In genomic region chr12:26264215-26264838, GRCh38 we compare ENCODE assay signal across 19 cellular contexts.
DNase-seq lines count a peak whose midpoint lies in the region; TF ChIP-seq lines count a peak whose summit lies in the region.
"Had no signal": no experiment of that assay in that cellular context is flagged by ENCODE, and none has a peak within 500 bp of the region (broad histone marks: within the 10 kb centered on the region; RNA-seq: fewer than 3 reads in every experiment).

No MANE protein-coding gene starts in this region.

- no peak for TF ChIP-seq RAD21 in Ishikawa (IDR thresholded peaks at IDR 0.05; ENCODE audit: low read depth)

- H3K4me3 ChIP-seq in AG09309 (ENCODE audit: control insufficient read depth, low read depth, low read length): no peak overlapping the region
- H3K4me3 ChIP-seq in choroid plexus epithelial cell (ENCODE audit: low read depth, low read length): no peak overlapping the region
- H3K4me3 ChIP-seq: dorsolateral prefrontal cortex, pancreas had no signal

- TF ChIP-seq EP300 in Ishikawa (IDR thresholded peaks at IDR 0.05; ENCODE audit: borderline replicate concordance): no peak

- DNase-seq in AG09309 (ENCODE audit: low read depth): no peak
- no peak for DNase-seq in choroid plexus epithelial cell (ENCODE audit: low read depth)
- peak; percentile 49 for DNase-seq in iris pigment epithelial cell (ENCODE audit: low read depth)
- no peak for DNase-seq in NCI-H2107 treated with DMSO at 0.1 percent for 48 hours (lab: John Stamatoyannopoulos, UW; ENCODE audit: unreplicated experiment)
- DNase-seq in NCI-H524 (lab: John Stamatoyannopoulos, UW): no peak
- no peak for DNase-seq in NCI-H510A (lab: John Stamatoyannopoulos, UW)
- no peak for DNase-seq in NCI-H2171 treated with DMSO at 0.1 percent for 48 hours (lab: John Stamatoyannopoulos, UW)
- DNase-seq: activated CD4-positive, alpha-beta T cell treated with anti-CD3 and anti-CD28 coated beads for 1 hour; activated naive CD4-positive, alpha-beta T cell treated with Interleukin-2 at 50 U/mL for 16 hours; activated T-cell treated with anti-CD3 and anti-CD28 coated beads, Interleukin-2, amount 50 U/mL, for 4 hours; CD4-positive, CD25-positive, alpha-beta regulatory T cell; central memory CD4-positive, alpha-beta T cell; dorsolateral prefrontal cortex; glutamatergic neuron; NCI-H748 treated with DMSO at 0.1 percent for 48 hours; pancreas; substantia nigra; T-cell had no signal

- TF ChIP-seq CTCF in AG09309 (IDR thresholded peaks at IDR 0.05; ENCODE audit: control insufficient read depth, insufficient read depth, low read depth, low read length, missing control alignments) (peak; percentile 10), choroid plexus epithelial cell (conservative IDR thresholded peaks at IDR 0.05; ENCODE audit: low read depth, low read length) (peak; percentile 11)

TF ChIP-seq in Ishikawa, 13 proteins besides CTCF, POLR2A, EP300 and RAD21:
- 0 out of 2 replicates have a peak, but pooled peaks have one; percentile 5 for TF ChIP-seq CEBPB (IDR thresholded peaks at IDR 0.05)
- no peak for TF ChIP-seq TAF1 (IDR thresholded peaks at IDR 0.05; ENCODE audit: low read depth)
TF ChIP-seq in Ishikawa: peak in this region for 1.
